In the genomic region with DNA sequence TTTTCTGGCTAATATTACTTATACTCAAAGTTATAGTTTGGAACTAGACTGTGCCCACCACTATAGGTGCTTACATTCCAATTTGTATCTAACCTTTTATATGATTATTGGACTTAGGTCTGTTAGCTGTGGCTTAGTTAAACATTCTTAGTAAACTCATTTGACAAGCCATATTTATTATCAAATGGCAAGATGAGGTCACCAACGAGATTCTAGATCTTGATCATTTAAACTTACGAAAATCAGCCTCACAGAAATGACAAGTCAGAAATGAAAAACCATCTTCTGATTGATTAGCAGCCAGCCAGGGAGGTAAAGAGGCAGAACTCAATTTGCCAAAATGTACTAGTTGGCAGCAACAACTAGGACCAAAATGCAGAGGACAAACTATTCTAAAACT, we compare ENCODE assay signal across 26 cellular contexts.
"Had no signal": no experiment of that assay in that cellular context is flagged by ENCODE, and none has a peak within 500 bp of the region (broad histone marks: within the 10 kb centered on the region; RNA-seq: fewer than 3 reads in every experiment).

No MANE protein-coding gene starts in this region.

- DNase-seq: cortex of kidney; effector memory CD8-positive, alpha-beta T cell; erythroblast; esophagus squamous epithelium; foreskin melanocyte; glutamatergic neuron; hypothalamus; immature natural killer cell; islet precursor cell; left ventricle myocardium superior; lower lobe of right lung; naive thymus-derived CD8-positive, alpha-beta T cell; nephron progenitor cell; nucleus accumbens; stimulated activated CD4-positive, alpha-beta T cell treated with anti-CD3 and anti-CD28 coated beads, Interleukin-2, amount 100 ng/mL, for 24 hours; stimulated activated CD4-positive, alpha-beta T cell treated with anti-CD3 and anti-CD28 coated beads, Interleukin-4, amount 100 ng/mL, for 24 hours; stimulated activated naive CD8-positive, alpha-beta T cell treated with anti-CD3 and anti-CD28 coated beads, Interleukin-15, Interleukin-2, amounts not matched to agents 100 U/mL and 50 U/mL, for 24 hours; substantia nigra; testis; tibial artery had no signal

- H3K36me3 Mint-ChIP-seq: immature natural killer cell; naive thymus-derived CD8-positive, alpha-beta T cell; stimulated activated memory B cell treated with anti-CD40 and anti-IgM and Interleukin-4, amounts not matched to agents 10 μg/mL and 1 μg/mL and 100 μg/mL, for 72 hours had no signal

- ATAC-seq: effector memory CD8-positive, alpha-beta T cell; left ventricle myocardium superior; lower lobe of right lung; naive thymus-derived CD8-positive, alpha-beta T cell; sciatic nerve; stimulated activated memory B cell treated with anti-CD40 and anti-IgM and Interleukin-4, amounts not matched to agents 10 μg/mL and 1 μg/mL and 100 μg/mL, for 72 hours; stimulated activated naive CD8-positive, alpha-beta T cell treated with anti-CD3 and anti-CD28 coated beads, Interleukin-15, Interleukin-2, amounts not matched to agents 100 U/mL and 50 U/mL, for 24 hours had no signal

- H3K27me3 ChIP-seq: esophagus squamous epithelium, right atrium auricular region, testis, tibial artery had no signal

- H3K27me3 Mint-ChIP-seq: effector memory CD8-positive, alpha-beta T cell; naive thymus-derived CD8-positive, alpha-beta T cell; stimulated activated memory B cell treated with anti-CD40 and anti-IgM and Interleukin-4, amounts not matched to agents 10 μg/mL and 1 μg/mL and 100 μg/mL, for 72 hours; type B pancreatic cell had no signal

- H3K4me3 Mint-ChIP-seq: effector memory CD8-positive, alpha-beta T cell; immature natural killer cell; naive thymus-derived CD8-positive, alpha-beta T cell; nephron progenitor cell; stimulated activated memory B cell treated with anti-CD40 and anti-IgM and Interleukin-4, amounts not matched to agents 10 μg/mL and 1 μg/mL and 100 μg/mL, for 72 hours; type B pancreatic cell had no signal

- H3K9me3 Mint-ChIP-seq: effector memory CD8-positive, alpha-beta T cell; immature natural killer cell; naive thymus-derived CD8-positive, alpha-beta T cell; nephron progenitor cell; stimulated activated memory B cell treated with anti-CD40 and anti-IgM and Interleukin-4, amounts not matched to agents 10 μg/mL and 1 μg/mL and 100 μg/mL, for 72 hours; type B pancreatic cell had no signal

- H3K4me3 ChIP-seq: esophagus squamous epithelium, lower lobe of right lung, prostate gland, right atrium auricular region, testis, tibial artery had no signal

- FAIRE-seq: endometrium had no signal

- H3K27ac Mint-ChIP-seq: effector memory CD8-positive, alpha-beta T cell; nephron progenitor cell; stimulated activated memory B cell treated with anti-CD40 and anti-IgM and Interleukin-4, amounts not matched to agents 10 μg/mL and 1 μg/mL and 100 μg/mL, for 72 hours; type B pancreatic cell had no signal

- H3K27ac ChIP-seq: esophagus squamous epithelium, lower lobe of right lung, prostate gland, right atrium auricular region, testis, tibial artery had no signal

- H3K36me3 ChIP-seq: lower lobe of right lung, prostate gland, tibial artery had no signal

- H3K9me3 ChIP-seq: esophagus squamous epithelium, lower lobe of right lung, prostate gland, right atrium auricular region, testis, tibial artery had no signal
